In genomic region chr14:106691601-106692291, GRCh38 we compare ENCODE assay signal across 8 cellular contexts.
A peak's percentile ranks its signal among the peaks of the same experiment; 100 is the strongest.
DNase-seq lines count a peak whose midpoint lies in the region; ATAC-seq and TF ChIP-seq lines count a peak whose summit lies in the region.

No MANE protein-coding gene starts in this region.

- no peak overlapping the region for H3K27ac Mint-ChIP-seq in CD4-positive, alpha-beta T cell
- H3K27ac Mint-ChIP-seq in activated CD4-positive, alpha-beta T cell treated with anti-CD3 and anti-CD28 coated beads, Interleukin-2, amount 10 ng/mL, durations not matched to agents 7 days and 5 days = no peak overlapping the region
- H3K27ac Mint-ChIP-seq in stimulated activated effector memory CD8-positive, alpha-beta T cell treated with anti-CD3 and anti-CD28 coated beads, Interleukin-12 subunit alpha, Interleukin-12 subunit beta, amount 100 ng/mL, for 72 hours = peak overlapping the region; percentile 45

- H3K27me3 Mint-ChIP-seq in CD4-positive, alpha-beta T cell = no peaks in the 10 kb centered on the region
- H3K27me3 Mint-ChIP-seq in activated CD4-positive, alpha-beta T cell treated with anti-CD3 and anti-CD28 coated beads, Interleukin-2, amount 10 ng/mL, durations not matched to agents 7 days and 5 days = peaks cover 13% of the 10 kb centered on the region

- intact Hi-C loops in CD4-positive, alpha-beta T cell (cut with DNase I, micrococcal nuclease) = no loop called here

- peaks cover 16% of the 10 kb centered on the region for H3K4me1 Mint-ChIP-seq in CD4-positive, alpha-beta T cell (ENCODE audit: low read depth)
- H3K4me1 Mint-ChIP-seq in activated CD4-positive, alpha-beta T cell treated with anti-CD3 and anti-CD28 coated beads, Interleukin-2, amount 10 ng/mL, durations not matched to agents 7 days and 5 days = peaks cover 20% of the 10 kb centered on the region
- H3K4me1 Mint-ChIP-seq in stimulated activated effector memory CD8-positive, alpha-beta T cell treated with anti-CD3 and anti-CD28 coated beads, Interleukin-12 subunit alpha, Interleukin-12 subunit beta, amount 100 ng/mL, for 72 hours = peaks cover 8% of the 10 kb centered on the region

- POLR2A ChIA-PET in CD4-positive, alpha-beta T cell (lab: Charles Lee) = no interaction called here
- POLR2A ChIA-PET in activated CD4-positive, alpha-beta T cell treated with anti-CD3 and anti-CD28 coated beads, Interleukin-2, amount 10 ng/mL, durations not matched to agents 7 days and 5 days (lab: Charles Lee) = no interaction called here

- H3K4me1 ChIP-seq in foreskin keratinocyte = no peaks in the 10 kb centered on the region

- peak; percentile 48 for TF ChIP-seq CTCF in CD4-positive, alpha-beta T cell (IDR thresholded peaks at IDR 0.05)
- peak; percentile 39 for TF ChIP-seq CTCF in foreskin keratinocyte (conservative IDR thresholded peaks at IDR 0.05)

- H3K27me3 ChIP-seq in CD4-positive, alpha-beta T cell (ENCODE audit: control insufficient read depth, insufficient read depth, low read length) = peaks cover 6% of the 10 kb centered on the region
- H3K27me3 ChIP-seq in foreskin keratinocyte = no peaks in the 10 kb centered on the region

- peak in 9 of 10 experiments; percentile 11 to 59 (median 47) for DNase-seq in CD4-positive, alpha-beta T cell
- peak; percentile 62 for DNase-seq in activated CD4-positive, alpha-beta T cell treated with anti-CD3 and anti-CD28 coated beads, Interleukin-2, amount 10 ng/mL, durations not matched to agents 7 days and 5 days
- DNase-seq in foreskin keratinocyte = no peak
- DNase-seq in stimulated activated effector memory CD8-positive, alpha-beta T cell treated with anti-CD3 and anti-CD28 coated beads, Interleukin-12 subunit alpha, Interleukin-12 subunit beta, amount 100 ng/mL, for 72 hours (ENCODE audit: low spot score in 2 of 2) = peak; percentile 81 to 100

- H3K9me3 Mint-ChIP-seq in CD4-positive, alpha-beta T cell = no peaks in the 10 kb centered on the region
- no peaks in the 10 kb centered on the region for H3K9me3 Mint-ChIP-seq in activated CD4-positive, alpha-beta T cell treated with anti-CD3 and anti-CD28 coated beads, Interleukin-2, amount 10 ng/mL, durations not matched to agents 7 days and 5 days
- H3K9me3 Mint-ChIP-seq in stimulated activated effector memory CD8-positive, alpha-beta T cell treated with anti-CD3 and anti-CD28 coated beads, Interleukin-12 subunit alpha, Interleukin-12 subunit beta, amount 100 ng/mL, for 72 hours = no peaks in the 10 kb centered on the region

- CTCF ChIA-PET in CD4-positive, alpha-beta T cell (lab: Charles Lee) = interaction anchor here (1.0 to 2.1 kb wide), 5 partner anchors 14 to 29 kb away, joined by 3 to 5 read pairs (median 4); no protein-coding TSS in a partner anchor
- CTCF ChIA-PET in activated CD4-positive, alpha-beta T cell treated with anti-CD3 and anti-CD28 coated beads, Interleukin-2, amount 10 ng/mL, durations not matched to agents 7 days and 5 days (lab: Charles Lee) = interaction anchor here (0.6 to 2.5 kb wide), 23 partner anchors 10 to 516 kb away, joined by 3 to 22 read pairs (median 4); no protein-coding TSS in a partner anchor

- H3K9me3 ChIP-seq in CD4-positive, alpha-beta T cell (ENCODE audit: control insufficient read depth, low read length) = no peaks in the 10 kb centered on the region

- no peak overlapping the region for H3K4me3 Mint-ChIP-seq in CD4-positive, alpha-beta T cell
- H3K4me3 Mint-ChIP-seq in activated CD4-positive, alpha-beta T cell treated with anti-CD3 and anti-CD28 coated beads, Interleukin-2, amount 10 ng/mL, durations not matched to agents 7 days and 5 days = no peak overlapping the region
- no peak overlapping the region for H3K4me3 Mint-ChIP-seq in stimulated activated effector memory CD8-positive, alpha-beta T cell treated with anti-CD3 and anti-CD28 coated beads, Interleukin-12 subunit alpha, Interleukin-12 subunit beta, amount 100 ng/mL, for 72 hours

- ATAC-seq in CD4-positive, alpha-beta T cell (ENCODE audit: poor library complexity) = peak; percentile 22
- ATAC-seq in GM19395 (IDR thresholded peaks at IDR 0.05; ENCODE audit: unreplicated experiment) (peak; percentile 69), HG03442 (IDR thresholded peaks at IDR 0.05; ENCODE audit: unreplicated experiment) (peak; percentile 72), foreskin keratinocyte (no peak), GM18858 (IDR thresholded peaks at IDR 0.05; ENCODE audit: unreplicated experiment) (no peak), HG03095 (IDR thresholded peaks at IDR 0.05; ENCODE audit: unreplicated experiment) (no peak)
- ATAC-seq in stimulated activated effector memory CD8-positive, alpha-beta T cell treated with anti-CD3 and anti-CD28 coated beads, Interleukin-12 subunit alpha, Interleukin-12 subunit beta, amount 100 ng/mL, for 72 hours = peak; percentile 76

- no peaks in the 10 kb centered on the region for H3K36me3 Mint-ChIP-seq in CD4-positive, alpha-beta T cell (ENCODE audit: low read depth)
- no peaks in the 10 kb centered on the region for H3K36me3 Mint-ChIP-seq in activated CD4-positive, alpha-beta T cell treated with anti-CD3 and anti-CD28 coated beads, Interleukin-2, amount 10 ng/mL, durations not matched to agents 7 days and 5 days (ENCODE audit: low read depth)
- no peaks in the 10 kb centered on the region for H3K36me3 Mint-ChIP-seq in stimulated activated effector memory CD8-positive, alpha-beta T cell treated with anti-CD3 and anti-CD28 coated beads, Interleukin-12 subunit alpha, Interleukin-12 subunit beta, amount 100 ng/mL, for 72 hours

- no peak overlapping the region for H3K27ac ChIP-seq in CD4-positive, alpha-beta T cell (ENCODE audit: low read depth, low read length)
- no peak overlapping the region for H3K27ac ChIP-seq in foreskin keratinocyte

Comparison
In these comparisons a context has a peak if more than half of its experiments do, and no peak if none do; other contexts are left out.
1. ATAC-seq: peak in CD4-positive, alpha-beta T cell (single experiment), GM19395 (single experiment), HG03442 (single experiment) and stimulated activated effector memory CD8-positive, alpha-beta T cell treated with anti-CD3 and anti-CD28 coated beads, Interleukin-12 subunit alpha, Interleukin-12 subunit beta, amount 100 ng/mL, for 72 hours (single experiment); none in foreskin keratinocyte (single experiment), GM18858 (single experiment) and HG03095 (single experiment).
2. DNase-seq: peak in CD4-positive, alpha-beta T cell (9 of 10), activated CD4-positive, alpha-beta T cell treated with anti-CD3 and anti-CD28 coated beads, Interleukin-2, amount 10 ng/mL, durations not matched to agents 7 days and 5 days (single experiment) and stimulated activated effector memory CD8-positive, alpha-beta T cell treated with anti-CD3 and anti-CD28 coated beads, Interleukin-12 subunit alpha, Interleukin-12 subunit beta, amount 100 ng/mL, for 72 hours (2 of 2); none in foreskin keratinocyte (0 of 2).